27 cellular contexts compared by ENCODE assay signal in genomic region chr5:83393467-83393866, GRCh38.
"Had no signal": no experiment of that assay in that cellular context is flagged by ENCODE, and none has a peak within 500 bp of the region (broad histone marks: within the 10 kb centered on the region; RNA-seq: fewer than 3 reads in every experiment).

No MANE protein-coding gene starts in this region.

- H3K36me3 ChIP-seq: colonic mucosa, esophagus squamous epithelium, gastrocnemius medialis, heart right ventricle, left lung, lower lobe of right lung had no signal

- H3K4me3 ChIP-seq: colonic mucosa, esophagus squamous epithelium, gastrocnemius medialis, heart right ventricle, left lung, lower lobe of right lung, mucosa of descending colon had no signal

- H3K4me1 Mint-ChIP-seq: endodermal cell had no signal

- H3K9me3 ChIP-seq: colonic mucosa, esophagus squamous epithelium, gastrocnemius medialis, heart right ventricle, left lung, lower lobe of right lung, mucosa of descending colon had no signal

- H3K27me3 Mint-ChIP-seq: dendritic cell treated with granulocyte-macrophage colony-stimulating factor and Interleukin-4, amounts not matched to agents 40 ng/mL and 50 ng/mL, for 4 days; effector memory CD8-positive, alpha-beta T cell had no signal

- DNase-seq: colonic mucosa; cortex of kidney; effector CD8-positive, alpha-beta T cell; effector memory CD8-positive, alpha-beta T cell; endodermal cell; erythroblast; esophagus squamous epithelium; foreskin fibroblast; foreskin melanocyte; gastrocnemius medialis; glutamatergic neuron; head of caudate nucleus; heart right ventricle; hippocampal formation; left cardiac atrium; left lung; left ventricle myocardium superior; lower lobe of right lung; mesenchymal stem cell; mucosa of descending colon had no signal

- H3K27ac ChIP-seq: colonic mucosa, epithelial cell of prostate, esophagus squamous epithelium, gastrocnemius medialis, heart right ventricle, left lung, lower lobe of right lung had no signal

- H3K36me3 Mint-ChIP-seq: mesothelial cell of epicardium had no signal

- H3K9me3 Mint-ChIP-seq: effector memory CD8-positive, alpha-beta T cell; mesothelial cell of epicardium had no signal

- FAIRE-seq: endometrium, islet of Langerhans, keratinocyte had no signal

- H3K4me3 Mint-ChIP-seq: dendritic cell treated with granulocyte-macrophage colony-stimulating factor and Interleukin-4, amounts not matched to agents 40 ng/mL and 50 ng/mL, for 4 days; effector memory CD8-positive, alpha-beta T cell; endodermal cell; mesothelial cell of epicardium had no signal

- ATAC-seq: effector memory CD8-positive, alpha-beta T cell; esophagus mucosa; gastrocnemius medialis; heart right ventricle; left cardiac atrium; left lung; left ventricle myocardium superior; lower lobe of right lung; mucosa of descending colon had no signal

- H3K4me1 ChIP-seq: colonic mucosa, esophagus squamous epithelium, gastrocnemius medialis, heart right ventricle, left lung, lower lobe of right lung had no signal

- H3K27me3 ChIP-seq: colonic mucosa, esophagus squamous epithelium, gastrocnemius medialis, heart right ventricle, left lung had no signal
